In the genomic region with DNA sequence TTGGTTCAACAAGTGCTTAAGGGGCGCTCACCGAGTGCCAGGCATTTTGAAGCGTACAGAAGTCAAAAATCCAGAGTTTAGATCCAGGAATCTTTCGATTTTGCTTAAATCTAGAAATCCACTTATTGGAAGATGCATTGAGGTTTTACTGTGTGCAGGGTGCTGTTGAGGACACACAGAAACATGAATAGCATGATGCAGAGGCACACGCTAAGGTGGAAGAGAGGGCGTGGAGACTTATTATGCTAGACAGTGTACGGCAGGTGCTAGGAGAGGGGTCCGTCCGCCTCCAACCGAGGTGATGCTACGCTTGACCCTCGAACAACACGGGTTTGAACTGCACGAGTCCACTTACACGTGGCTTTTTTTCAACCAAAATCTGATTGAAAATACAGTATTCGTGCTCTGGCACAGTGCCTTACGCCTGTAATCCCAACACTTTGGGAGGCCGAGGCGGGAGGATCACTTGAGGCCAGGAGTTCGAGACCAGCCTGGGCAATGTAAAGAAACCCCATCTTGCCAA, we compare ENCODE assay signal across 7 cellular contexts. TPM values are rescaled to one million over a fixed set of nuclear protein-coding genes. Genes with fewer than 3 reads are reported as not detected.
DNase-seq lines count a peak whose midpoint lies in the region; ATAC-seq and TF ChIP-seq lines count a peak whose summit lies in the region.

No MANE protein-coding gene starts in this region.

- H3K79me2 ChIP-seq in KMS-11 (ENCODE audit: insufficient read depth, low read depth) = no peaks in the 10 kb centered on the region

- H3K36me3 ChIP-seq in KMS-11 (ENCODE audit: insufficient read depth) (no peaks in the 10 kb centered on the region), ascending aorta (no peaks in the 10 kb centered on the region), kidney epithelial cell (ENCODE audit: control insufficient read depth, insufficient read depth, low read length) (no peaks in the 10 kb centered on the region)

- no peaks in the 10 kb centered on the region for H3K9me3 ChIP-seq in ascending aorta

- H3K4me2 ChIP-seq in KMS-11 = peak overlapping the region; percentile 99

- H3K27me3 ChIP-seq in KMS-11 (ENCODE audit: insufficient read depth, low read depth) = no peaks in the 10 kb centered on the region
- H3K27me3 ChIP-seq in ascending aorta = no peaks in the 10 kb centered on the region
- H3K27me3 ChIP-seq in kidney epithelial cell (ENCODE audit: control insufficient read depth, insufficient read depth, low read length) = no peaks in the 10 kb centered on the region

- no peak for DNase-seq in ascending aorta (ENCODE audit: low spot score in 2 of 2)
- no peak for DNase-seq in kidney epithelial cell (ENCODE audit: low read depth)
- DNase-seq in NCI-H1436 (lab: John Stamatoyannopoulos, UW) = no peak

- H3K4me1 ChIP-seq in KMS-11 (ENCODE audit: low read depth, poor library complexity, severe bottlenecking) (peaks cover 8% of the 10 kb centered on the region), ascending aorta (peaks cover 0 to 17% of the 10 kb centered on the region in 2 donors)

- H4K20me1 ChIP-seq in KMS-11 (ENCODE audit: insufficient read depth) = no peaks in the 10 kb centered on the region

- H3K27ac ChIP-seq in KMS-11 = no peak overlapping the region
- peak overlapping the region; percentile 92 to 93 for H3K27ac ChIP-seq in ascending aorta
- peak overlapping the region; percentile 95 for H3K27ac ChIP-seq in temporal lobe (ENCODE audit: low read depth, low read length)

- peak overlapping the region; percentile 15; the same call in 1 of the 2 replicates for H3K9ac ChIP-seq in KMS-11

- ATAC-seq in HG03378 (IDR thresholded peaks at IDR 0.05; ENCODE audit: unreplicated experiment) = no peak
- ATAC-seq in HG02623 (IDR thresholded peaks at IDR 0.05; ENCODE audit: unreplicated experiment) = no peak

- TF ChIP-seq CTCF in KMS-11 (conservative IDR thresholded peaks at IDR 0.05; ENCODE audit: low read depth, low read length) (no peak), ascending aorta (IDR thresholded peaks at IDR 0.05) (no peak), kidney epithelial cell (IDR thresholded peaks at IDR 0.05; ENCODE audit: insufficient read depth, low read length, poor library complexity, severe bottlenecking) (no peak)

- intact Hi-C loops in ascending aorta (cut with DNase I) = loop anchor here (1.0 to 10.0 kb wide), 4 partner anchors 54 to 284 kb away; partner anchors contain the start of genes NHLRC1 and NUP153

- H2AFZ ChIP-seq in KMS-11 (ENCODE audit: low read depth) = peak overlapping the region; percentile 88

- H3K4me3 ChIP-seq in KMS-11 (IDR thresholded peaks at IDR 0.05; ENCODE audit: insufficient read depth, low read depth, low read length) = no peak overlapping the region
- peak overlapping the region; percentile 81 to 84 for H3K4me3 ChIP-seq in ascending aorta
- peak overlapping the region; percentile 74 for H3K4me3 ChIP-seq in kidney epithelial cell (ENCODE audit: low read depth, low read length)

RNA-seq across cellular contexts. Expression of gene KIF13A, which starts 1.0 kb away (rescaled TPM):
- total RNA-seq in ascending aorta = 28.9 TPM
- total RNA-seq in kidney epithelial cell = 23.3 and 30.9 TPM in 2 replicates
- total RNA-seq in temporal lobe = 14.5 TPM
